8 cellular contexts compared by ENCODE assay signal in genomic region chr10:101014966-101015581, GRCh38. TPM values are rescaled to one million over a fixed set of nuclear protein-coding genes. Genes with fewer than 3 reads are reported as not detected.
DNase-seq lines count a peak whose midpoint lies in the region; ATAC-seq and TF ChIP-seq lines count a peak whose summit lies in the region.
"Had no signal": no experiment of that assay in that cellular context is flagged by ENCODE, and none has a peak within 500 bp of the region (broad histone marks: within the 10 kb centered on the region; RNA-seq: fewer than 3 reads in every experiment).

No MANE protein-coding gene starts in this region.

- CTCF ChIA-PET in activated CD8-positive, alpha-beta T cell treated with anti-CD3 and anti-CD28 coated beads for 36 hours (lab: Charles Lee) = interaction anchor here (0.7 to 7.3 kb wide), 31 partner anchors 13 to 453 kb away, joined by 3 to 178 read pairs (median 5); partner anchors contain the start of genes LZTS2, MRPL43, PDZD7 and SEMA4G
- CTCF ChIA-PET in activated CD8-positive, alpha-beta T cell treated with anti-CD3 and anti-CD28 coated beads, Interleukin-2, amount 10 ng/mL, durations not matched to agents 7 days and 5 days (lab: Charles Lee) = interaction anchor here (0.6 to 6.8 kb wide), 34 partner anchors 8 to 219 kb away, joined by 3 to 169 read pairs (median 4); partner anchors contain the start of genes KAZALD1, LZTS2, MRPL43 and PDZD7

- H3K27ac Mint-ChIP-seq in activated CD8-positive, alpha-beta T cell treated with anti-CD3 and anti-CD28 coated beads for 36 hours = no peak overlapping the region
- no peak overlapping the region for H3K27ac Mint-ChIP-seq in activated CD8-positive, alpha-beta T cell treated with anti-CD3 and anti-CD28 coated beads, Interleukin-2, amount 10 ng/mL, durations not matched to agents 7 days and 5 days
- H3K27ac Mint-ChIP-seq: CD4-positive, alpha-beta T cell had no signal

- no peak overlapping the region for H3K4me3 ChIP-seq in skeletal muscle cell (ENCODE audit: low read depth, low read length)
- H3K4me3 ChIP-seq: body of pancreas had no signal

- intact Hi-C loops in activated CD8-positive, alpha-beta T cell treated with anti-CD3 and anti-CD28 coated beads for 36 hours (cut with micrococcal nuclease) = no loop called here

- POLR2A ChIA-PET in activated CD8-positive, alpha-beta T cell treated with anti-CD3 and anti-CD28 coated beads for 36 hours (lab: Charles Lee) = interaction anchor here (0.9 to 2.0 kb wide), 2 partner anchors 16 to 18 kb away, joined by 4 to 9 read pairs; partner anchors contain the start of genes PDZD7 and SFXN3
- POLR2A ChIA-PET in activated CD8-positive, alpha-beta T cell treated with anti-CD3 and anti-CD28 coated beads, Interleukin-2, amount 10 ng/mL, durations not matched to agents 7 days and 5 days (lab: Charles Lee) = no interaction called here

- peaks cover 31% of the 10 kb centered on the region for H3K4me1 Mint-ChIP-seq in activated CD8-positive, alpha-beta T cell treated with anti-CD3 and anti-CD28 coated beads for 36 hours (ENCODE audit: low read depth)
- H3K4me1 Mint-ChIP-seq in activated CD8-positive, alpha-beta T cell treated with anti-CD3 and anti-CD28 coated beads, Interleukin-2, amount 10 ng/mL, durations not matched to agents 7 days and 5 days (ENCODE audit: low read depth) = peaks cover 21% of the 10 kb centered on the region

- H3K36me3 Mint-ChIP-seq in activated CD8-positive, alpha-beta T cell treated with anti-CD3 and anti-CD28 coated beads for 36 hours (ENCODE audit: low read depth) = no peaks in the 10 kb centered on the region
- H3K36me3 Mint-ChIP-seq in activated CD8-positive, alpha-beta T cell treated with anti-CD3 and anti-CD28 coated beads, Interleukin-2, amount 10 ng/mL, durations not matched to agents 7 days and 5 days (ENCODE audit: low read depth) = no peaks in the 10 kb centered on the region

- DNase-seq in activated CD8-positive, alpha-beta T cell treated with anti-CD3 and anti-CD28 coated beads for 36 hours = peak; percentile 44
- DNase-seq in activated CD8-positive, alpha-beta T cell treated with anti-CD3 and anti-CD28 coated beads, Interleukin-2, amount 10 ng/mL, durations not matched to agents 7 days and 5 days = no peak
- DNase-seq in amniotic stem cell (lab: John Stamatoyannopoulos, UW) = peak; percentile 70
- peak; percentile 93 for DNase-seq in skeletal muscle cell (ENCODE audit: low read depth)

- ATAC-seq in activated CD8-positive, alpha-beta T cell treated with anti-CD3 and anti-CD28 coated beads for 36 hours = no peak
- no peak for ATAC-seq in activated CD8-positive, alpha-beta T cell treated with anti-CD3 and anti-CD28 coated beads, Interleukin-2, amount 10 ng/mL, durations not matched to agents 7 days and 5 days
- ATAC-seq in GM18502 (IDR thresholded peaks at IDR 0.05; ENCODE audit: poor library complexity, unreplicated experiment) (no peak), HG02610 (IDR thresholded peaks at IDR 0.05; ENCODE audit: unreplicated experiment) (no peak)

- no peaks in the 10 kb centered on the region for H3K9me3 Mint-ChIP-seq in activated CD8-positive, alpha-beta T cell treated with anti-CD3 and anti-CD28 coated beads for 36 hours
- no peaks in the 10 kb centered on the region for H3K9me3 Mint-ChIP-seq in activated CD8-positive, alpha-beta T cell treated with anti-CD3 and anti-CD28 coated beads, Interleukin-2, amount 10 ng/mL, durations not matched to agents 7 days and 5 days (ENCODE audit: insufficient read depth)
- H3K9me3 Mint-ChIP-seq: CD4-positive, alpha-beta T cell had no signal

- H3K27me3 Mint-ChIP-seq in activated CD8-positive, alpha-beta T cell treated with anti-CD3 and anti-CD28 coated beads for 36 hours = peaks cover 33% of the 10 kb centered on the region
- H3K27me3 Mint-ChIP-seq in activated CD8-positive, alpha-beta T cell treated with anti-CD3 and anti-CD28 coated beads, Interleukin-2, amount 10 ng/mL, durations not matched to agents 7 days and 5 days (ENCODE audit: low read depth) = peaks cover 46% of the 10 kb centered on the region

- no peak for TF ChIP-seq CTCF in activated CD8-positive, alpha-beta T cell treated with anti-CD3 and anti-CD28 coated beads for 36 hours (IDR thresholded peaks at IDR 0.05)

- H3K4me3 Mint-ChIP-seq in activated CD8-positive, alpha-beta T cell treated with anti-CD3 and anti-CD28 coated beads for 36 hours = no peak overlapping the region
- no peak overlapping the region for H3K4me3 Mint-ChIP-seq in activated CD8-positive, alpha-beta T cell treated with anti-CD3 and anti-CD28 coated beads, Interleukin-2, amount 10 ng/mL, durations not matched to agents 7 days and 5 days
- H3K4me3 Mint-ChIP-seq: CD4-positive, alpha-beta T cell had no signal

RNA-seq across cellular contexts. Expression of gene LZTS2, which starts 15.5 kb away (rescaled TPM):
- total RNA-seq in activated CD8-positive, alpha-beta T cell treated with anti-CD3 and anti-CD28 coated beads for 36 hours = 10 to 100 TPM; 14.5 to 15.5 TPM
- 10 to 100 TPM; 11.6 to 13.8 TPM for total RNA-seq in activated CD8-positive, alpha-beta T cell treated with anti-CD3 and anti-CD28 coated beads, Interleukin-2, amount 10 ng/mL, durations not matched to agents 7 days and 5 days

RNA-seq across cellular contexts. Expression of gene PDZD7, which starts 15.9 kb away (rescaled TPM):
- under 1 TPM; 0.25 to 0.65 TPM for total RNA-seq in activated CD8-positive, alpha-beta T cell treated with anti-CD3 and anti-CD28 coated beads for 36 hours
- total RNA-seq in activated CD8-positive, alpha-beta T cell treated with anti-CD3 and anti-CD28 coated beads, Interleukin-2, amount 10 ng/mL, durations not matched to agents 7 days and 5 days = under 1 TPM; 0.47 to 0.50 TPM

RNA-seq across cellular contexts. Expression of gene SFXN3, which starts 16.0 kb away (rescaled TPM):
- total RNA-seq in activated CD8-positive, alpha-beta T cell treated with anti-CD3 and anti-CD28 coated beads for 36 hours = 10 to 100 TPM; 28.8 to 29.6 TPM
- 10 to 100 TPM; 24.7 to 24.8 TPM for total RNA-seq in activated CD8-positive, alpha-beta T cell treated with anti-CD3 and anti-CD28 coated beads, Interleukin-2, amount 10 ng/mL, durations not matched to agents 7 days and 5 days

RNA-seq across cellular contexts. Expression of gene TWNK, which starts 27.7 kb away (rescaled TPM):
- 10 to 100 TPM; 18.0 to 19.0 TPM for total RNA-seq in activated CD8-positive, alpha-beta T cell treated with anti-CD3 and anti-CD28 coated beads for 36 hours
- total RNA-seq in activated CD8-positive, alpha-beta T cell treated with anti-CD3 and anti-CD28 coated beads, Interleukin-2, amount 10 ng/mL, durations not matched to agents 7 days and 5 days = 10 to 100 TPM; 11.8 to 13.3 TPM

RNA-seq across cellular contexts. Expression of gene MRPL43, which starts 27.8 kb away (rescaled TPM):
- 10 to 100 TPM; 46.0 to 50.9 TPM for total RNA-seq in activated CD8-positive, alpha-beta T cell treated with anti-CD3 and anti-CD28 coated beads for 36 hours
- total RNA-seq in activated CD8-positive, alpha-beta T cell treated with anti-CD3 and anti-CD28 coated beads, Interleukin-2, amount 10 ng/mL, durations not matched to agents 7 days and 5 days = 10 to 100 TPM; 46.1 to 48.9 TPM
